ENCODE assay signal across 1 cellular context in genomic region chr2:54691439-54692135, GRCh38.
TF ChIP-seq lines count a peak whose summit lies in the region.

No MANE protein-coding gene starts in this region.

TF ChIP-seq in K562, 482 proteins besides CTCF, POLR2A, EP300 and RAD21 (continued from another document):
- TF ChIP-seq, protein P1, sequence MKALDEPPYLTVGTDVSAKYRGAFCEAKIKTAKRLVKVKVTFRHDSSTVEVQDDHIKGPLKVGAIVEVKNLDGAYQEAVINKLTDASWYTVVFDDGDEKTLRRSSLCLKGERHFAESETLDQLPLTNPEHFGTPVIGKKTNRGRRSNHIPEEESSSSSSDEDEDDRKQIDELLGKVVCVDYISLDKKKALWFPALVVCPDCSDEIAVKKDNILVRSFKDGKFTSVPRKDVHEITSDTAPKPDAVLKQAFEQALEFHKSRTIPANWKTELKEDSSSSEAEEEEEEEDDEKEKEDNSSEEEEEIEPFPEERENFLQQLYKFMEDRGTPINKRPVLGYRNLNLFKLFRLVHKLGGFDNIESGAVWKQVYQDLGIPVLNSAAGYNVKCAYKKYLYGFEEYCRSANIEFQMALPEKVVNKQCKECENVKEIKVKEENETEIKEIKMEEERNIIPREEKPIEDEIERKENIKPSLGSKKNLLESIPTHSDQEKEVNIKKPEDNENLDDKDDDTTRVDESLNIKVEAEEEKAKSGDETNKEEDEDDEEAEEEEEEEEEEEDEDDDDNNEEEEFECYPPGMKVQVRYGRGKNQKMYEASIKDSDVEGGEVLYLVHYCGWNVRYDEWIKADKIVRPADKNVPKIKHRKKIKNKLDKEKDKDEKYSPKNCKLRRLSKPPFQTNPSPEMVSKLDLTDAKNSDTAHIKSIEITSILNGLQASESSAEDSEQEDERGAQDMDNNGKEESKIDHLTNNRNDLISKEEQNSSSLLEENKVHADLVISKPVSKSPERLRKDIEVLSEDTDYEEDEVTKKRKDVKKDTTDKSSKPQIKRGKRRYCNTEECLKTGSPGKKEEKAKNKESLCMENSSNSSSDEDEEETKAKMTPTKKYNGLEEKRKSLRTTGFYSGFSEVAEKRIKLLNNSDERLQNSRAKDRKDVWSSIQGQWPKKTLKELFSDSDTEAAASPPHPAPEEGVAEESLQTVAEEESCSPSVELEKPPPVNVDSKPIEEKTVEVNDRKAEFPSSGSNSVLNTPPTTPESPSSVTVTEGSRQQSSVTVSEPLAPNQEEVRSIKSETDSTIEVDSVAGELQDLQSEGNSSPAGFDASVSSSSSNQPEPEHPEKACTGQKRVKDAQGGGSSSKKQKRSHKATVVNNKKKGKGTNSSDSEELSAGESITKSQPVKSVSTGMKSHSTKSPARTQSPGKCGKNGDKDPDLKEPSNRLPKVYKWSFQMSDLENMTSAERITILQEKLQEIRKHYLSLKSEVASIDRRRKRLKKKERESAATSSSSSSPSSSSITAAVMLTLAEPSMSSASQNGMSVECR (CRISPR knock-in tag; IDR thresholded peaks at IDR 0.05), result no peak
- TF ChIP-seq KDM1A (IDR thresholded peaks at IDR 0.05) (peak in 1 of 2 experiments; percentile 28; a peak in 1 of 4 replicates), MEIS2 (IDR thresholded peaks at IDR 0.05; ENCODE audit: partially characterized antibody) (peak; percentile 99), ZNF512 (tag; IDR thresholded peaks at IDR 0.05) (no peak), ZNF551 (CRISPR knock-in tag; IDR thresholded peaks at IDR 0.05) (no peak), JUND (IDR thresholded peaks at IDR 0.05; ENCODE audit: borderline replicate concordance, low read depth, low read length) (no peak), JUND (tag; IDR thresholded peaks at IDR 0.05; ENCODE audit: borderline replicate concordance, low read depth, low read length) (peak; percentile 36; the same call in 1 of the 3 replicates), TOE1 (IDR thresholded peaks at IDR 0.05; ENCODE audit: borderline replicate concordance) (no peak), TOE1 (CRISPR knock-in tag; IDR thresholded peaks at IDR 0.05; ENCODE audit: borderline replicate concordance, low read depth) (no peak), JUN (IDR thresholded peaks at IDR 0.05; ENCODE audit: borderline replicate concordance, low read depth, low read length) (no peak), JUN (CRISPR knock-in tag; IDR thresholded peaks at IDR 0.05; ENCODE audit: borderline replicate concordance) (no peak), SMARCA4 (IDR thresholded peaks at IDR 0.05) (0 out of 2 replicates have a peak, but pooled peaks have one; percentile 15), CREM (IDR thresholded peaks at IDR 0.05; ENCODE audit: low read depth) (0 out of 2 replicates have a peak, but pooled peaks have one; percentile 36), ZNF780A (CRISPR knock-in tag; IDR thresholded peaks at IDR 0.05) (no peak), ATF1 (CRISPR knock-in tag; IDR thresholded peaks at IDR 0.05) (no peak), ATF1 (tag; IDR thresholded peaks at IDR 0.05) (peak; percentile 22; the same call in 1 of the 2 replicates), ESRRA (IDR thresholded peaks at IDR 0.05; ENCODE audit: borderline replicate concordance, low read depth) (peak; percentile 73; the same call in 1 of the 2 replicates), ERF (CRISPR knock-in tag; IDR thresholded peaks at IDR 0.05) (no peak), ZNF79 (CRISPR knock-in tag; IDR thresholded peaks at IDR 0.05; ENCODE audit: low read depth) (no peak), PTRF (tag; IDR thresholded peaks at IDR 0.05) (no peak), RCOR1 (IDR thresholded peaks at IDR 0.05; ENCODE audit: borderline replicate concordance in 1 of 2, low read depth in 2 of 2, low read length in 2 of 2) (peak in 1 of 2 experiments; percentile 63; a peak in 1 of 4 replicates), ATF7 (IDR thresholded peaks at IDR 0.05) (peak; percentile 27; the same call in 1 of the 2 replicates), PKNOX1 (IDR thresholded peaks at IDR 0.05) (peak; percentile 94), ZNF174 (CRISPR knock-in tag; IDR thresholded peaks at IDR 0.05) (no peak), ZNF830 (CRISPR knock-in tag; IDR thresholded peaks at IDR 0.05) (no peak)
- TF ChIP-seq, protein P2, sequence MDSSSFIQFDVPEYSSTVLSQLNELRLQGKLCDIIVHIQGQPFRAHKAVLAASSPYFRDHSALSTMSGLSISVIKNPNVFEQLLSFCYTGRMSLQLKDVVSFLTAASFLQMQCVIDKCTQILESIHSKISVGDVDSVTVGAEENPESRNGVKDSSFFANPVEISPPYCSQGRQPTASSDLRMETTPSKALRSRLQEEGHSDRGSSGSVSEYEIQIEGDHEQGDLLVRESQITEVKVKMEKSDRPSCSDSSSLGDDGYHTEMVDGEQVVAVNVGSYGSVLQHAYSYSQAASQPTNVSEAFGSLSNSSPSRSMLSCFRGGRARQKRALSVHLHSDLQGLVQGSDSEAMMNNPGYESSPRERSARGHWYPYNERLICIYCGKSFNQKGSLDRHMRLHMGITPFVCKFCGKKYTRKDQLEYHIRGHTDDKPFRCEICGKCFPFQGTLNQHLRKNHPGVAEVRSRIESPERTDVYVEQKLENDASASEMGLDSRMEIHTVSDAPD (CRISPR knock-in tag; IDR thresholded peaks at IDR 0.05), result no peak
- TF ChIP-seq, protein P3, sequence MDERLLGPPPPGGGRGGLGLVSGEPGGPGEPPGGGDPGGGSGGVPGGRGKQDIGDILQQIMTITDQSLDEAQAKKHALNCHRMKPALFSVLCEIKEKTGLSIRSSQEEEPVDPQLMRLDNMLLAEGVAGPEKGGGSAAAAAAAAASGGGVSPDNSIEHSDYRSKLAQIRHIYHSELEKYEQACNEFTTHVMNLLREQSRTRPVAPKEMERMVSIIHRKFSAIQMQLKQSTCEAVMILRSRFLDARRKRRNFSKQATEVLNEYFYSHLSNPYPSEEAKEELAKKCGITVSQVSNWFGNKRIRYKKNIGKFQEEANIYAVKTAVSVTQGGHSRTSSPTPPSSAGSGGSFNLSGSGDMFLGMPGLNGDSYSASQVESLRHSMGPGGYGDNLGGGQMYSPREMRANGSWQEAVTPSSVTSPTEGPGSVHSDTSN (CRISPR knock-in tag; IDR thresholded peaks at IDR 0.05; ENCODE audit: low read depth), result peak; percentile 62; the same call in 1 of the 2 replicates
- TF ChIP-seq, protein P3 (tag; conservative IDR thresholded peaks at IDR 0.05; ENCODE audit: low read depth), result peak; percentile 96
